In the genomic region with DNA sequence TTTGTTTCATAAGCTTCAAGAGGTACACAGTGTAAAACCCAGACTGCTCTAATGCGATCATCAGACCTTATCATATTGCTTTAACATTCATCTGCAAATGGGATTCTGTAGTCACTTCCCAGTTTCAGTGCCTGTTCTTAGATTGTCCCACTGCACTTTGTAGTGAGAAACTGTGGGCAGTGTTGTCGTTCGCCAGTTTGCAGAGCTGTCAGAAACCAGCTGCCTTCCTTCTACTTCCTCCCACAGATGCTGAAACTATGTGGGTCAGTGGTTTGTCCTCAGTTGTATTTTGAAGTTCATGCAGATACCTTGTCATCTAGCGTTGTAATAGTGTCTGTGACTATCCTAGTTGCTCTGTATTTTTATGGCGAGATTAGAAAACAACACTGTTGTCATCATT, we compare ENCODE assay signal across 7 cellular contexts.
A peak's percentile ranks its signal among the peaks of the same experiment; 100 is the strongest.
DNase-seq lines count a peak whose midpoint lies in the region; ATAC-seq lines count a peak whose summit lies in the region.
"Not testable (repeated sequence)": the region's sequence is repeated elsewhere in the genome, so short reads cannot be mapped to it uniquely, and the experiment has no call there.

No MANE protein-coding gene starts in this region.

- not testable (repeated sequence) for H3K4me1 Mint-ChIP-seq in memory B cell

- ATAC-seq in GM18511 (IDR thresholded peaks at IDR 0.05; ENCODE audit: unreplicated experiment) (peak; percentile 92), GM19463 (IDR thresholded peaks at IDR 0.05; ENCODE audit: unreplicated experiment) (peak; percentile 79), GM21737 (IDR thresholded peaks at IDR 0.05; ENCODE audit: unreplicated experiment) (peak; percentile 57), HG02981 (IDR thresholded peaks at IDR 0.05; ENCODE audit: unreplicated experiment) (peak; percentile 72), HG03520 (IDR thresholded peaks at IDR 0.05; ENCODE audit: unreplicated experiment) (peak; percentile 72), memory B cell (ENCODE audit: low read depth) (peak; percentile 34)

- not testable (repeated sequence) for H3K27ac Mint-ChIP-seq in memory B cell

- H3K27me3 Mint-ChIP-seq in memory B cell = not testable (repeated sequence)

- peak; percentile 13 for DNase-seq in SKM-1 treated with dmso at 0.1 percent for 144 hours (lab: John Stamatoyannopoulos, UW; ENCODE audit: unreplicated experiment)
- not testable (repeated sequence) for DNase-seq in memory B cell (ENCODE audit: low spot score in 2 of 2)

- H3K9me3 Mint-ChIP-seq in memory B cell = not testable (repeated sequence)

- not testable (repeated sequence) for H3K4me3 Mint-ChIP-seq in memory B cell

- H3K36me3 Mint-ChIP-seq in memory B cell = not testable (repeated sequence)

Comparison
In these comparisons a context has a peak if more than half of its experiments do, and no peak if none do; other contexts are left out.
1. ATAC-seq: peak in every context shown above with its lines; median percentile 92 in GM18511; 79 in GM19463; 72 in HG02981; 72 in HG03520; 57 in GM21737; 34 in memory B cell.